ENCODE assay signal across 9 cellular contexts in genomic region chr18:75247041-75247551, GRCh38. TPM values are rescaled to one million over a fixed set of nuclear protein-coding genes. Genes with fewer than 3 reads are reported as not detected.
A peak's percentile ranks its signal among the peaks of the same experiment; 100 is the strongest.
DNase-seq lines count a peak whose midpoint lies in the region; ATAC-seq and TF ChIP-seq lines count a peak whose summit lies in the region.
"Had no signal": no experiment of that assay in that cellular context is flagged by ENCODE, and none has a peak within 500 bp of the region (broad histone marks: within the 10 kb centered on the region; RNA-seq: fewer than 3 reads in every experiment).

No MANE protein-coding gene starts in this region.

- H3K4me3 Mint-ChIP-seq in CD14-positive monocyte (peak overlapping the region; percentile 81 to 92), nephron (peak overlapping the region; percentile 61 to 82 (median 76))

- peaks cover 3% of the 10 kb centered on the region for H3K36me3 ChIP-seq in OCI-LY3 (replicated peaks; ENCODE audit: low read depth, low read length)

- H3K27me3 Mint-ChIP-seq in CD14-positive monocyte (ENCODE audit: low read depth in 3 of 3) = no peaks in the 10 kb centered on the region
- no peaks in the 10 kb centered on the region for H3K27me3 Mint-ChIP-seq in nephron (ENCODE audit: low read depth)

- peaks cover 38% of the 10 kb centered on the region for H3K4me1 ChIP-seq in OCI-LY3 (ENCODE audit: low read length)

- peak overlapping the region; percentile 77 for H3K9ac ChIP-seq in OCI-LY3 (ENCODE audit: low read length)

- H3K36me3 Mint-ChIP-seq in CD14-positive monocyte = no peaks in the 10 kb centered on the region
- peaks cover 13% of the 10 kb centered on the region for H3K36me3 Mint-ChIP-seq in nephron (ENCODE audit: low read depth)

- no peak overlapping the region for H2AFZ ChIP-seq in OCI-LY3 (ENCODE audit: low read depth, low read length)

- H3K79me2 ChIP-seq in OCI-LY3 (ENCODE audit: low read length) = peaks cover 100% of the 10 kb centered on the region

- DNase-seq in CD14-positive monocyte (ENCODE audit: low spot score) (no peak), dermis blood vessel endothelial cell (peak; percentile 39)
- no peak for DNase-seq in stimulated activated CD4-positive, alpha-beta T cell treated with anti-CD3 and anti-CD28 coated beads, Interleukin-12 subunit alpha, Interleukin-12 subunit beta, amount 100 ng/mL, for 4 hours
- DNase-seq in central memory CD4-positive, alpha-beta T cell = no peak

- H3K27me3 ChIP-seq in OCI-LY3 (ENCODE audit: low read depth, low read length) = no peaks in the 10 kb centered on the region

- H3K4me3 ChIP-seq in OCI-LY3 (ENCODE audit: low read length) = peak overlapping the region; percentile 71

- H3K27ac Mint-ChIP-seq in CD14-positive monocyte (peak overlapping the region; percentile 50 to 94 (median 80)), nephron (peak overlapping the region; percentile 79 to 93 (median 92))

- TF ChIP-seq CTCF in CD14-positive monocyte (IDR thresholded peaks at IDR 0.05) (no peak), OCI-LY3 (IDR thresholded peaks at IDR 0.05; ENCODE audit: low read depth, low read length) (no peak), nephron (IDR thresholded peaks at IDR 0.05; ENCODE audit: unreplicated experiment in 3 of 3) (no peak)

- peaks cover 33% of the 10 kb centered on the region for H3K4me1 Mint-ChIP-seq in CD14-positive monocyte
- peaks cover 70% of the 10 kb centered on the region for H3K4me1 Mint-ChIP-seq in nephron

- intact Hi-C loops in CD14-positive monocyte (cut with micrococcal nuclease) = loop anchor here in 1 of 2 donors (5.0 kb wide), 1 partner anchor 40 kb away; the partner anchor contains the start of gene PTGR3

- H3K9me3 ChIP-seq in OCI-LY3 (ENCODE audit: insufficient read depth, low read length) = no peaks in the 10 kb centered on the region

- peaks cover 27% of the 10 kb centered on the region for H4K20me1 ChIP-seq in OCI-LY3 (ENCODE audit: insufficient read depth, low read length)

- ATAC-seq in esophagus mucosa = no peak
- no peak for ATAC-seq in GM18520 (IDR thresholded peaks at IDR 0.05; ENCODE audit: unreplicated experiment)
- ATAC-seq: HCT116 had no signal

- peak overlapping the region; percentile 69 for H3K27ac ChIP-seq in OCI-LY3 (ENCODE audit: low read length)

- H3K4me2 ChIP-seq in OCI-LY3 (ENCODE audit: low read length) = peak overlapping the region; percentile 90

- H3K9me3 Mint-ChIP-seq in CD14-positive monocyte = peaks cover 0 to 3% (median 0%) of the 10 kb centered on the region in 7 donors
- H3K9me3 Mint-ChIP-seq in nephron = no peaks in the 10 kb centered on the region

RNA-seq across cellular contexts. Expression of gene TSHZ1, which starts 36.5 kb away (rescaled TPM):
- 1 to 10 TPM in 1 of 2 donors, under 1 TPM in 1; 0.76 to 1.4 TPM for polyA plus RNA-seq in CD14-positive monocyte
- total RNA-seq in dermis blood vessel endothelial cell = 10.0 and 15.0 TPM in 2 replicates
- 9.2 TPM for total RNA-seq in esophagus mucosa

RNA-seq across cellular contexts. Expression of gene PTGR3, which starts 38.2 kb away (rescaled TPM):
- 10 to 100 TPM; 15.5 to 27.5 TPM for polyA plus RNA-seq in CD14-positive monocyte
- total RNA-seq in dermis blood vessel endothelial cell (21.1 and 23.0 TPM in 2 replicates), esophagus mucosa (21.2 TPM)
